In genomic region chr22:45742866-45743450, GRCh38 we compare ENCODE assay signal across 10 cellular contexts.
DNase-seq lines count a peak whose midpoint lies in the region; ATAC-seq and TF ChIP-seq lines count a peak whose summit lies in the region.
"Had no signal": no experiment of that assay in that cellular context is flagged by ENCODE, and none has a peak within 500 bp of the region (broad histone marks: within the 10 kb centered on the region; RNA-seq: fewer than 3 reads in every experiment).

No MANE protein-coding gene starts in this region.

- DNase-seq in AG09309 (ENCODE audit: low read depth) (peak; percentile 33), KG1 (lab: John Stamatoyannopoulos, UW) (peak; percentile 6), islet precursor cell (no peak), anterior cingulate cortex (lab: John Stamatoyannopoulos, UW) (no peak), middle frontal gyrus (ENCODE audit: extremely low spot score, low spot score) (no peak)
- DNase-seq: COR-L47 had no signal

- peak overlapping the region; percentile 44 for H3K27ac ChIP-seq in adipose tissue (ENCODE audit: low read depth, low read length)
- peak overlapping the region; percentile 83 to 87 for H3K27ac ChIP-seq in liver (ENCODE audit: low read depth in 1 of 2, low read length in 2 of 2)

- H3K9ac ChIP-seq in liver (ENCODE audit: low read depth in 1 of 2, low read length in 2 of 2): peak overlapping the region in 1 of 2 donors; percentile 42

- no peaks in the 10 kb centered on the region for H3K9me3 ChIP-seq in liver (ENCODE audit: control insufficient read depth in 4 of 4, low read length in 3 of 4)

- TF ChIP-seq CTCF in AG09309 (IDR thresholded peaks at IDR 0.05; ENCODE audit: control insufficient read depth, insufficient read depth, low read depth, low read length, missing control alignments): no peak
- no peak for TF ChIP-seq CTCF in liver (IDR thresholded peaks at IDR 0.05; ENCODE audit: low read depth, low read length, missing input control)

- peak; percentile 59 for TF ChIP-seq RAD21 in liver (IDR thresholded peaks at IDR 0.05)

- H3K27me3 ChIP-seq in liver (ENCODE audit: control insufficient read depth in 4 of 4, insufficient read depth in 4 of 4, low read length in 3 of 4): no peaks in the 10 kb centered on the region
- H3K27me3 ChIP-seq: heart left ventricle had no signal

- no peak for ATAC-seq in GM18870 (IDR thresholded peaks at IDR 0.05; ENCODE audit: unreplicated experiment)

- H3K36me3 ChIP-seq in liver (ENCODE audit: control insufficient read depth in 4 of 4, insufficient read depth in 3 of 4, low read depth in 1 of 4, low read length in 3 of 4): peaks cover 2 to 24% (median 17%) of the 10 kb centered on the region in 4 donors

- WGBS in adipose tissue, 3 donors: 61 to 70% (median 62%) methylated on average over 8 of the region's 8 CpGs
- WGBS in liver: 28% methylated on average over 8 of the region's 8 CpGs

- peaks cover 5 to 32% (median 15%) of the 10 kb centered on the region in 4 donors for H3K4me1 ChIP-seq in liver (ENCODE audit: control insufficient read depth in 4 of 4, insufficient read depth in 4 of 4, low read length in 3 of 4)

- H3K4me3 ChIP-seq in AG09309 (ENCODE audit: control insufficient read depth, low read depth, low read length) (no peak overlapping the region), liver (ENCODE audit: low read depth in 1 of 3, low read length in 3 of 3) (peak overlapping the region in 1 of 3 donors; percentile 22)
- H3K4me3 ChIP-seq: heart left ventricle had no signal

TF ChIP-seq in liver, 16 proteins besides CTCF, POLR2A, EP300 and RAD21:
- TF ChIP-seq JUND (IDR thresholded peaks at IDR 0.05) (peak; percentile 92 to 94), HNF4G (IDR thresholded peaks at IDR 0.05) (peak; percentile 88), YY1 (IDR thresholded peaks at IDR 0.05) (peak; percentile 90), RXRA (IDR thresholded peaks at IDR 0.05) (peak; percentile 98), FOXA2 (IDR thresholded peaks at IDR 0.05) (peak; percentile 99), TAF1 (conservative IDR thresholded peaks at IDR 0.05) (no peak), FOXA1 (IDR thresholded peaks at IDR 0.05) (peak; percentile 97), NR2F2 (IDR thresholded peaks at IDR 0.05) (peak; percentile 90), ZBTB33 (IDR thresholded peaks at IDR 0.05) (peak; percentile 89), MAX (IDR thresholded peaks at IDR 0.05) (peak; percentile 87), ATF3 (IDR thresholded peaks at IDR 0.05) (peak; percentile 83), HNF4A (conservative IDR thresholded peaks at IDR 0.05) (peak; percentile 96 to 98), REST (IDR thresholded peaks at IDR 0.05) (peak; percentile 71), EGR1 (IDR thresholded peaks at IDR 0.05; ENCODE audit: low read depth in 2 of 2) (peak in 1 of 2 donors; percentile 76), SP1 (IDR thresholded peaks at IDR 0.05) (peak; percentile 92), GABPA (IDR thresholded peaks at IDR 0.05 in 1 of 2, conservative IDR thresholded peaks at IDR 0.05 in 1 of 2) (peak; percentile 50 to 82)

Comparison
In these comparisons a context has a peak if more than half of its experiments do, and no peak if none do; other contexts are left out.
1. DNase-seq: peak in AG09309 (single experiment) and KG1 (single experiment); none in islet precursor cell (single experiment), anterior cingulate cortex (0 of 58) and middle frontal gyrus (single experiment).